ENCODE assay signal across 8 cellular contexts in the genomic region with DNA sequence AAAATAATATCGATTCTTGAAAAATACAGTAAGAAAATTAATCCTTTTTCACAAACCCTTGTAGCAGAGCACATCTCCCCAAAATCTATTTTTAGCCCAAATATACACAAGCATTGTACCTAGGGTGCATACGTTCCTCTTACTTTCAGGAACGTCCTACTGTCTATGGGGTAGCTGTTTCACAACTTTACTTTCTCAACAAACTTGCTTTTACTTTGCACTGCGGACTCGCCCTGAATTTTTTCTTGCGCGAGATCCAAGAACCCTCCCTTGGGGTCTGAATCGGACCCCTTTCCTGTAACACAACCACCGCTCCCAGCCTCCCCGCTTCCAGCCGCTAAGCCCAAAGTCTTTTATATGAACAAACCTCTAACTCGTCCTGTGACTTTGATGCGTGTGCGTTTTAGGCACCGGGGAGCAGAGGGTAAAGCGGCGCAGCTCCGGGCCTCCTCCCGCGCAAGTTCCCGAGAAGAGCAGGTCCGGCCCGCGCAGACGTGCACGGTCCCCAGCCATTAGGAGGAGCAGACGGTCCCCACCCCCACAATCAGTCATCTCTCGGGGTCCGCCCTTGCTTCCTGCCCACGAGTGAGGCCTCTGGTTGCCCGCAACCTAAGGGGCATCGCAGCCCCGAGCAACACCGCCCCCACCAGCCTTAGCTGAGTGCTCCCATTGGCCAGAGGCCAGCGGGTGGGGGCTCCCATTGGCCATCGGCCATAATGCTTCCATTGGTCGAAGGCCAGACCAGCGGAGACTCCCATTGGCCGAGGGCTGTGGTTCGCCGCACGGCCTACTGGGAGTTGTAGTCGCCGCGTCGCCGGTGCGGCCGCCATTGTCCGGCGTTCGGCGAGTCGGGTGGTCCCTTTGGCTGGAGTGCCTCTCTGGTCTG. TPM values are rescaled to one million over a fixed set of nuclear protein-coding genes. Genes with fewer than 3 reads are reported as not detected.
DNase-seq lines count a peak whose midpoint lies in the region; ATAC-seq and TF ChIP-seq lines count a peak whose summit lies in the region.

ZNF8 (plus strand) TSS at position 800 of the 886 bp plus-strand sequence. CDS start 127 bp downstream, outside the sequence.

- TF ChIP-seq POLR2A in NB4 (IDR thresholded peaks at IDR 0.05; ENCODE audit: extremely low read depth, insufficient read length), result peak; percentile 61
- peak; percentile 29 to 54 for TF ChIP-seq POLR2A in gastroesophageal sphincter (IDR thresholded peaks at IDR 0.05)

- H3K9me3 ChIP-seq in gastroesophageal sphincter, result peaks cover 0 to 40% (median 0%) of the 10 kb centered on the region in 3 donors
- peaks cover 5% of the 10 kb centered on the region for H3K9me3 ChIP-seq in neutrophil

- H3K27ac ChIP-seq in gastroesophageal sphincter, result peak within 1 kb of the TSS; percentile 72 to 95 (median 92)
- H3K27ac ChIP-seq in neutrophil, result peak within 1 kb of the TSS; percentile 77
- H3K27ac ChIP-seq in substantia nigra (ENCODE audit: low read depth, low read length, poor library complexity, severe bottlenecking), result peak within 1 kb of the TSS; percentile 82

- H3K4me3 ChIP-seq in GM06990 (replicated peaks; ENCODE audit: low read depth, low read length) (peak within 1 kb of the TSS; percentile 83), NB4 (ENCODE audit: low read depth, low read length) (peak within 1 kb of the TSS; percentile 84), gastroesophageal sphincter (peak within 1 kb of the TSS; percentile 66 to 90), neutrophil (ENCODE audit: low read depth in 1 of 2, low read length in 1 of 2) (peak within 1 kb of the TSS; percentile 70 to 99)

- 1 to 2% methylated on average over 9 to 11 of the region's 54 CpGs for WGBS in gastroesophageal sphincter (ENCODE audit: low coverage in 1 of 2), 2 donors

- peaks cover 5% of the 10 kb centered on the region for H3K36me3 ChIP-seq in GM06990 (ENCODE audit: control insufficient read depth, insufficient read depth, low read length)
- H3K36me3 ChIP-seq in gastroesophageal sphincter, result peaks cover 0 to 46% of the 10 kb centered on the region in 2 donors
- H3K36me3 ChIP-seq in neutrophil, result no peaks in the 10 kb centered on the region

- no peak for TF ChIP-seq EP300 in gastroesophageal sphincter (IDR thresholded peaks at IDR 0.05)

- ATAC-seq in HG02571 (IDR thresholded peaks at IDR 0.05; ENCODE audit: unreplicated experiment) (peak; percentile 95), gastroesophageal sphincter (peak; percentile 98)

- peaks cover 0 to 35% (median 0%) of the 10 kb centered on the region in 3 donors for H3K4me1 ChIP-seq in gastroesophageal sphincter
- H3K4me1 ChIP-seq in neutrophil (ENCODE audit: control insufficient read depth in 1 of 2, insufficient read depth in 1 of 2, low read depth in 1 of 2, low read length in 1 of 2), result peaks cover 15 to 20% of the 10 kb centered on the region in 2 experiments

- peak; percentile 96 for DNase-seq in GM06990 (ENCODE audit: extremely low read depth, insufficient read length)
- DNase-seq in NB4 (ENCODE audit: low read depth), result peak; percentile 98
- DNase-seq in SK-N-DZ (ENCODE audit: low spot score), result peak; percentile 95
- DNase-seq in activated naive CD4-positive, alpha-beta T cell treated with anti-CD3 and anti-CD28 coated beads, Interleukin-2, amount 50 U/mL, for 16 hours, result peak; percentile 98
- peak; percentile 81 to 99 (median 95) for DNase-seq in substantia nigra (lab: John Stamatoyannopoulos, UW)

- TF ChIP-seq CTCF in GM06990 (IDR thresholded peaks at IDR 0.05; ENCODE audit: insufficient read depth, low read length, poor library complexity, severe bottlenecking) (no peak), NB4 (IDR thresholded peaks at IDR 0.05; ENCODE audit: low read depth, low read length) (no peak), gastroesophageal sphincter (IDR thresholded peaks at IDR 0.05) (peak in 1 of 4 experiments; percentile 41), neutrophil (IDR thresholded peaks at IDR 0.05) (peak; percentile 37)

- H3K27me3 ChIP-seq in GM06990 (replicated peaks; ENCODE audit: control insufficient read depth, insufficient read depth, low read length) (no peaks in the 10 kb centered on the region), gastroesophageal sphincter (no peaks in the 10 kb centered on the region), neutrophil (no peaks in the 10 kb centered on the region)

RNA-seq across cellular contexts. Expression of gene ZNF8, which starts in this region (rescaled TPM):
- polyA plus RNA-seq in SK-N-DZ (2014; cell fraction: cytosol; rRNA removed), result 7.4 and 7.8 TPM in 2 replicates
- polyA plus RNA-seq in SK-N-DZ (2014; cell fraction: nucleus; rRNA removed), result 10.1 and 16.7 TPM in 2 replicates
- 10 to 100 TPM in 2 of 4 donors, 1 to 10 TPM in 2; 5.6 to 11.6 (median 9.5) TPM for total RNA-seq in gastroesophageal sphincter

Comparison
In these comparisons a context has a peak if more than half of its experiments do, and no peak if none do; other contexts are left out.
1. Peak in every context shown above with its lines: DNase-seq, ATAC-seq, H3K4me3 ChIP-seq and H3K27ac ChIP-seq.